Comparison of ENCODE assay signal across 24 cellular contexts in the genomic region with DNA sequence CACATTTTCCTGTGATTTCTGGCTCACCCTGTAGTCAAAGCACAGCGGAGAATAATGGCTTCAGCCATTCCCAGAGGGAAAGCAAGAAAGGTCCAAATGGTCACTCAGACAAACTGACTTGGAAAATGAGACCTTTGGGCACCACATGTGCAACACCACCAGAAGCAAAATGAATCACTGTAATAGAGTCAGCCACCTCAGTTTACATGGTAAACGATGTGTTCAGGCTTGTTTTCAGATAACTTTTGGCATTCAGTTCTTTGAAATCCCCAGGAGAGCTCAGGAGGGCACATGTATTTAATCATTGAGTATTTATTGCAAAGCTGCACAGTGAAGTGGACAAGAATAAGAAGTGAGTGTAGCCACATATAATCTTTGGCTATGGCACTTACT.
"Had no signal": no experiment of that assay in that cellular context is flagged by ENCODE, and none has a peak within 500 bp of the region (broad histone marks: within the 10 kb centered on the region; RNA-seq: fewer than 3 reads in every experiment).

No MANE protein-coding gene starts in this region.

- DNase-seq: activated B cell treated with CpG ODN at 0.5 μM for 24 hours; activated CD4-positive, alpha-beta T cell treated with anti-CD3 and anti-CD28 coated beads for 36 hours; activated CD4-positive, alpha-beta T cell treated with anti-CD3 and anti-CD28 coated beads, Interleukin-2, amount 50 U/mL, for 4 hours; activated CD8-positive, alpha-beta memory T cell treated with anti-CD3 and anti-CD28 coated beads for 24 hours; activated CD8-positive, alpha-beta memory T cell treated with anti-CD3 and anti-CD28 coated beads, Interleukin-2, amount 50 U/mL, for 4 hours; activated T-cell treated with anti-CD3 and anti-CD28 coated beads, Interleukin-2, amount 50 U/mL, for 24 hours; adrenal gland; cerebellar nuclear complex; cortex of kidney; endodermal cell; gastrocnemius medialis; hippocampal formation; left ventricle myocardium superior; midbrain; stimulated activated CD4-positive, alpha-beta T cell treated with anti-CD3 and anti-CD28 coated beads, Interleukin-12 subunit alpha, Interleukin-12 subunit beta, amount 100 ng/mL, for 4 hours; stimulated activated CD4-positive, alpha-beta T cell treated with anti-CD3 and anti-CD28 coated beads, Interleukin-4, amount 100 ng/mL, for 4 hours; stimulated activated naive CD8-positive, alpha-beta T cell treated with anti-CD3 and anti-CD28 coated beads, Interleukin-15, Interleukin-2, amounts not matched to agents 100 U/mL and 50 U/mL, for 24 hours; T1000; upper lobe of left lung had no signal

- H3K36me3 Mint-ChIP-seq: activated naive CD4-positive, alpha-beta T cell treated with anti-CD3 and anti-CD28 coated beads, Interleukin-2, amount 50 U/mL, for 72 hours; natural killer cell treated with Interleukin-12 subunit alpha and Interleukin-12 subunit beta and Interleukin-15 and Interleukin-18, amount 100 ng/mL, for 72 hours had no signal

- H3K27ac Mint-ChIP-seq: activated B cell treated with CpG ODN at 0.5 μM for 24 hours; activated CD4-positive, alpha-beta T cell treated with anti-CD3 and anti-CD28 coated beads for 36 hours; activated naive CD4-positive, alpha-beta T cell treated with anti-CD3 and anti-CD28 coated beads, Interleukin-2, amount 50 U/mL, for 72 hours; activated T-cell treated with anti-CD3 and anti-CD28 coated beads, Interleukin-2, amount 50 U/mL, for 24 hours; activated T-helper 17 cell treated with anti-CD3 and anti-CD28 coated beads, Interleukin-2, amount 50 U/mL, for 72 hours; endodermal cell; natural killer cell treated with Interleukin-12 subunit alpha and Interleukin-12 subunit beta and Interleukin-15 and Interleukin-18, amount 100 ng/mL, for 72 hours; progenitor cell of endocrine pancreas had no signal

- H3K27ac ChIP-seq: adrenal gland, ascending aorta, gastrocnemius medialis, upper lobe of left lung had no signal

- H3K9me3 ChIP-seq: adrenal gland, gastrocnemius medialis had no signal

- ATAC-seq: activated CD4-positive, alpha-beta T cell treated with anti-CD3 and anti-CD28 coated beads for 36 hours; activated naive CD4-positive, alpha-beta T cell treated with anti-CD3 and anti-CD28 coated beads, Interleukin-2, amount 50 U/mL, for 72 hours; activated T-helper 17 cell treated with anti-CD3 and anti-CD28 coated beads, Interleukin-2, amount 50 U/mL, for 72 hours; gastrocnemius medialis; left ventricle myocardium superior; natural killer cell treated with Interleukin-12 subunit alpha and Interleukin-12 subunit beta and Interleukin-15 and Interleukin-18, amount 100 ng/mL, for 72 hours; stimulated activated naive CD8-positive, alpha-beta T cell treated with anti-CD3 and anti-CD28 coated beads, Interleukin-15, Interleukin-2, amounts not matched to agents 100 U/mL and 50 U/mL, for 24 hours had no signal

- H3K27me3 Mint-ChIP-seq: activated B cell treated with CpG ODN at 0.5 μM for 24 hours, progenitor cell of endocrine pancreas had no signal

- H3K4me3 ChIP-seq: adrenal gland, ascending aorta, gastrocnemius medialis, upper lobe of left lung had no signal

- H3K4me1 Mint-ChIP-seq: activated T-helper 17 cell treated with anti-CD3 and anti-CD28 coated beads, Interleukin-2, amount 50 U/mL, for 72 hours; endodermal cell had no signal

- H3K36me3 ChIP-seq: adrenal gland, ascending aorta, gastrocnemius medialis, upper lobe of left lung had no signal

- H3K4me3 Mint-ChIP-seq: activated B cell treated with CpG ODN at 0.5 μM for 24 hours; activated CD4-positive, alpha-beta T cell treated with anti-CD3 and anti-CD28 coated beads for 36 hours; activated T-cell treated with anti-CD3 and anti-CD28 coated beads, Interleukin-2, amount 50 U/mL, for 24 hours; activated T-helper 17 cell treated with anti-CD3 and anti-CD28 coated beads, Interleukin-2, amount 50 U/mL, for 72 hours; endodermal cell; natural killer cell treated with Interleukin-12 subunit alpha and Interleukin-12 subunit beta and Interleukin-15 and Interleukin-18, amount 100 ng/mL, for 72 hours had no signal

- H3K4me1 ChIP-seq: adrenal gland, ascending aorta, gastrocnemius medialis, upper lobe of left lung had no signal

- H3K27me3 ChIP-seq: adrenal gland, ascending aorta, gastrocnemius medialis, upper lobe of left lung had no signal
